9 cellular contexts compared by ENCODE assay signal in the genomic region with DNA sequence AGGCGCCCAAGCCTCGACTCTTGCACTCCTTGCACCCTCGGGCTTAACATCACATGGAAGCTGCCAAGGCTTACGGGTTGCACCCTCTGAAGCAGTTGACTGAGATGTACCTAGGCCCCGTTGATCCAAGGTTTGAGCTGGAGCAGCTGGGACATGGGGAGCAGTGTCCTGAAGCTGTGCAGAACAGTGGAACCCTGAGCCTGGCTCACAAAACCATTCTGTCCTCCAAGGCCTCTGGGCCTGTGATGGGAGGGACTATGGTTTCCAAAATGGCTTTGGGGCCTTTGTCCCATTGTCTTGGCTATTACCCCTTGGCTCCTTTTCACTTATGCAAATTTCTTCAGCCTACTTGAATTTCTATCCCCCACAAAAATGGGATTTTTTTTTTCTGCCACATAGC.
"Had no signal": no experiment of that assay in that cellular context is flagged by ENCODE, and none has a peak within 500 bp of the region (broad histone marks: within the 10 kb centered on the region; RNA-seq: fewer than 3 reads in every experiment).

No MANE protein-coding gene starts in this region.

- H3K27ac ChIP-seq: HL-60, KMS-11 had no signal

- H3K36me3 Mint-ChIP-seq: IgD-negative memory B cell had no signal

- H3K4me1 Mint-ChIP-seq: IgD-negative memory B cell had no signal

- DNase-seq: IMR-90, KBM-7, KG1 had no signal

- FAIRE-seq: HepG2, HTR-8/SVneo, K562 had no signal

- H3K4me3 Mint-ChIP-seq: IgD-negative memory B cell had no signal

- ATAC-seq: HepG2, K562 had no signal

- H3K27me3 Mint-ChIP-seq: IgD-negative memory B cell had no signal

- H3K9ac ChIP-seq: KMS-11 had no signal

- H3K4me3 ChIP-seq: K562 had no signal

- H3K4me2 ChIP-seq: KMS-11 had no signal
